Comparison of ENCODE assay signal across 14 cellular contexts in genomic region chr11:12140186-12140938, GRCh38. TPM values are rescaled to one million over a fixed set of nuclear protein-coding genes. Genes with fewer than 3 reads are reported as not detected.
DNase-seq lines count a peak whose midpoint lies in the region; ATAC-seq and TF ChIP-seq lines count a peak whose summit lies in the region.
"Had no signal": no experiment of that assay in that cellular context is flagged by ENCODE, and none has a peak within 500 bp of the region (broad histone marks: within the 10 kb centered on the region; RNA-seq: fewer than 3 reads in every experiment).

No MANE protein-coding gene starts in this region.

- CTCF ChIA-PET in HEK293T (lab: Yijun Ruan, JAX): interaction anchor here (0.6 kb wide), 1 partner anchor 122 kb away, joined by 4 read pairs; no protein-coding TSS in a partner anchor

- H3K27ac ChIP-seq in ascending aorta (peak overlapping the region; percentile 88 to 89), left lung (peak overlapping the region in 1 of 2 donors; percentile 69), testis (peak overlapping the region; percentile 80 to 87), WERI-Rb-1 (no peak overlapping the region)
- H3K27ac ChIP-seq: VCaP had no signal

- TF ChIP-seq CTCF in ascending aorta (IDR thresholded peaks at IDR 0.05) (no peak), left lung (IDR thresholded peaks at IDR 0.05) (no peak), testis (IDR thresholded peaks at IDR 0.05) (no peak), WERI-Rb-1 (IDR thresholded peaks at IDR 0.05; ENCODE audit: low read depth, low read length) (no peak)

- H3K4me1 ChIP-seq in ascending aorta: peaks cover 50 to 97% of the 10 kb centered on the region in 2 donors
- H3K4me1 ChIP-seq in left lung: peaks cover 30 to 46% of the 10 kb centered on the region in 2 donors
- H3K4me1 ChIP-seq in testis: peaks cover 97% of the 10 kb centered on the region

- WGBS in testis, 2 donors: 61 to 63% methylated on average over 3 of the region's 3 CpGs

- H3K27me3 ChIP-seq in ascending aorta (no peaks in the 10 kb centered on the region), left lung (no peaks in the 10 kb centered on the region), testis (no peaks in the 10 kb centered on the region), WERI-Rb-1 (ENCODE audit: insufficient read depth, low read depth, severe bottlenecking) (no peaks in the 10 kb centered on the region)
- H3K27me3 ChIP-seq: SJSA1 had no signal

- POLR2A ChIA-PET in HEK293T (lab: Yijun Ruan, JAX): no interaction called here

- peaks cover 9 to 22% of the 10 kb centered on the region in 2 donors for H3K36me3 ChIP-seq in ascending aorta
- H3K36me3 ChIP-seq in left lung: no peaks in the 10 kb centered on the region
- no peaks in the 10 kb centered on the region for H3K36me3 ChIP-seq in testis (ENCODE audit: low read depth, missing control alignments)
- no peaks in the 10 kb centered on the region for H3K36me3 ChIP-seq in WERI-Rb-1

- H3K9me3 ChIP-seq in ascending aorta (no peaks in the 10 kb centered on the region), left lung (no peaks in the 10 kb centered on the region), testis (no peaks in the 10 kb centered on the region), WERI-Rb-1 (ENCODE audit: severe bottlenecking) (no peaks in the 10 kb centered on the region)
- H3K9me3 ChIP-seq: SJSA1 had no signal

- intact Hi-C loops in ascending aorta (cut with DNase I): no loop called here
- intact Hi-C loops in left lung (cut with DNase I): no loop called here
- intact Hi-C loops in testis (cut with DNase I; ENCODE audit: low total_unique reads): no loop called here

- peak; percentile 72 for ATAC-seq in left lung

- H3K4me3 ChIP-seq in ascending aorta (peak overlapping the region in 1 of 2 donors; percentile 0), left lung (no peak overlapping the region), testis (no peak overlapping the region), WERI-Rb-1 (ENCODE audit: low read depth, low read length) (no peak overlapping the region)
- H3K4me3 ChIP-seq: SJSA1 had no signal

- DNase-seq in HT-29 (ENCODE audit: low spot score) (peak; percentile 29), ascending aorta (ENCODE audit: low spot score in 2 of 2) (no peak), left lung (no peak), testis (no peak), HEK293T (ENCODE audit: extremely low spot score) (no peak), SKM-1 (lab: John Stamatoyannopoulos, UW; ENCODE audit: unreplicated experiment) (no peak), WERI-Rb-1 (no peak)
- DNase-seq: activated naive CD8-positive, alpha-beta T cell treated with anti-CD3 and anti-CD28 coated beads for 36 hours; H7; KBM-7; NCI-H1417; NCI-H345 had no signal

- no peak for TF ChIP-seq POLR2A in testis (IDR thresholded peaks at IDR 0.05)

TF ChIP-seq in HEK293T, 16 proteins besides CTCF, POLR2A, EP300 and RAD21:
- TF ChIP-seq NFRKB (IDR thresholded peaks at IDR 0.05) (no peak), LEF1 (IDR thresholded peaks at IDR 0.05; ENCODE audit: borderline replicate concordance) (no peak), L3MBTL2 (conservative IDR thresholded peaks at IDR 0.05) (no peak), SUZ12 (IDR thresholded peaks at IDR 0.05) (no peak), FOXM1 (IDR thresholded peaks at IDR 0.05; ENCODE audit: borderline replicate concordance) (no peak)
- TF ChIP-seq, protein P1, sequence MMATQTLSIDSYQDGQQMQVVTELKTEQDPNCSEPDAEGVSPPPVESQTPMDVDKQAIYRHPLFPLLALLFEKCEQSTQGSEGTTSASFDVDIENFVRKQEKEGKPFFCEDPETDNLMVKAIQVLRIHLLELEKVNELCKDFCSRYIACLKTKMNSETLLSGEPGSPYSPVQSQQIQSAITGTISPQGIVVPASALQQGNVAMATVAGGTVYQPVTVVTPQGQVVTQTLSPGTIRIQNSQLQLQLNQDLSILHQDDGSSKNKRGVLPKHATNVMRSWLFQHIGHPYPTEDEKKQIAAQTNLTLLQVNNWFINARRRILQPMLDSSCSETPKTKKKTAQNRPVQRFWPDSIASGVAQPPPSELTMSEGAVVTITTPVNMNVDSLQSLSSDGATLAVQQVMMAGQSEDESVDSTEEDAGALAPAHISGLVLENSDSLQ (IDR thresholded peaks at IDR 0.05): no peak

RNA-seq across cellular contexts. Expression of gene MICAL2, which starts 30.0 kb away (rescaled TPM):
- total RNA-seq in HT-29 (2014; rRNA removed; shearing (Covaris generic)): 150 and 153 TPM in 2 replicates
- total RNA-seq in ascending aorta (237 TPM), left lung (100 to 1,000 TPM; 242 to 293 TPM), testis (100 to 1,000 TPM; 401 to 461 TPM)
- polyA plus RNA-seq in testis (ENCODE audit: insufficient read depth, low read depth, low replicate concordance): 224 TPM
